Comparison of ENCODE assay signal across 2 cellular contexts in genomic region chr6:161276605-161277155, GRCh38.
A peak's percentile ranks its signal among the peaks of the same experiment; 100 is the strongest.
TF ChIP-seq lines count a peak whose summit lies in the region.

No MANE protein-coding gene starts in this region.

TF ChIP-seq in HCT116, 20 proteins besides CTCF, POLR2A, EP300 and RAD21:
- 0 out of 2 replicates have a peak, but pooled peaks have one; percentile 23 for TF ChIP-seq CEBPB (IDR thresholded peaks at IDR 0.05; ENCODE audit: low read depth)
- TF ChIP-seq, protein P1, sequence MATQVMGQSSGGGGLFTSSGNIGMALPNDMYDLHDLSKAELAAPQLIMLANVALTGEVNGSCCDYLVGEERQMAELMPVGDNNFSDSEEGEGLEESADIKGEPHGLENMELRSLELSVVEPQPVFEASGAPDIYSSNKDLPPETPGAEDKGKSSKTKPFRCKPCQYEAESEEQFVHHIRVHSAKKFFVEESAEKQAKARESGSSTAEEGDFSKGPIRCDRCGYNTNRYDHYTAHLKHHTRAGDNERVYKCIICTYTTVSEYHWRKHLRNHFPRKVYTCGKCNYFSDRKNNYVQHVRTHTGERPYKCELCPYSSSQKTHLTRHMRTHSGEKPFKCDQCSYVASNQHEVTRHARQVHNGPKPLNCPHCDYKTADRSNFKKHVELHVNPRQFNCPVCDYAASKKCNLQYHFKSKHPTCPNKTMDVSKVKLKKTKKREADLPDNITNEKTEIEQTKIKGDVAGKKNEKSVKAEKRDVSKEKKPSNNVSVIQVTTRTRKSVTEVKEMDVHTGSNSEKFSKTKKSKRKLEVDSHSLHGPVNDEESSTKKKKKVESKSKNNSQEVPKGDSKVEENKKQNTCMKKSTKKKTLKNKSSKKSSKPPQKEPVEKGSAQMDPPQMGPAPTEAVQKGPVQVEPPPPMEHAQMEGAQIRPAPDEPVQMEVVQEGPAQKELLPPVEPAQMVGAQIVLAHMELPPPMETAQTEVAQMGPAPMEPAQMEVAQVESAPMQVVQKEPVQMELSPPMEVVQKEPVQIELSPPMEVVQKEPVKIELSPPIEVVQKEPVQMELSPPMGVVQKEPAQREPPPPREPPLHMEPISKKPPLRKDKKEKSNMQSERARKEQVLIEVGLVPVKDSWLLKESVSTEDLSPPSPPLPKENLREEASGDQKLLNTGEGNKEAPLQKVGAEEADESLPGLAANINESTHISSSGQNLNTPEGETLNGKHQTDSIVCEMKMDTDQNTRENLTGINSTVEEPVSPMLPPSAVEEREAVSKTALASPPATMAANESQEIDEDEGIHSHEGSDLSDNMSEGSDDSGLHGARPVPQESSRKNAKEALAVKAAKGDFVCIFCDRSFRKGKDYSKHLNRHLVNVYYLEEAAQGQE (IDR thresholded peaks at IDR 0.05; ENCODE audit: low read depth): no peak

TF ChIP-seq in K562, 482 proteins besides CTCF, POLR2A, EP300 and RAD21:
- TF ChIP-seq PPARD (CRISPR knock-in tag; IDR thresholded peaks at IDR 0.05) (no peak), RBM39 (optimal IDR thresholded peaks at IDR 0.05; ENCODE audit: low read depth, low read length) (no peak), VEZF1 (CRISPR knock-in tag; IDR thresholded peaks at IDR 0.05) (no peak), CEBPG (CRISPR knock-in tag; IDR thresholded peaks at IDR 0.05) (no peak), CEBPG (tag; conservative IDR thresholded peaks at IDR 0.05 in 1 of 2, IDR thresholded peaks at IDR 0.05 in 1 of 2) (peak in 1 of 2 experiments; percentile 68; a peak in 2 of 4 replicates)
- TF ChIP-seq, protein P2, sequence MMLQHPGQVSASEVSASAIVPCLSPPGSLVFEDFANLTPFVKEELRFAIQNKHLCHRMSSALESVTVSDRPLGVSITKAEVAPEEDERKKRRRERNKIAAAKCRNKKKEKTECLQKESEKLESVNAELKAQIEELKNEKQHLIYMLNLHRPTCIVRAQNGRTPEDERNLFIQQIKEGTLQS (IDR thresholded peaks at IDR 0.05): peak; percentile 54
- TF ChIP-seq, protein P2 (CRISPR knock-in tag; conservative IDR thresholded peaks at IDR 0.05): no peak
